ENCODE assay signal across 4 cellular contexts in genomic region chr15:56540570-56540969, GRCh38.
DNase-seq lines count a peak whose midpoint lies in the region; ATAC-seq and TF ChIP-seq lines count a peak whose summit lies in the region.
"Not testable (repeated sequence)": the region's sequence is repeated elsewhere in the genome, so short reads cannot be mapped to it uniquely, and the experiment has no call there.

No MANE protein-coding gene starts in this region.

- not testable (repeated sequence) for H3K27me3 Mint-ChIP-seq in chondrocyte (ENCODE audit: low read depth)

- not testable (repeated sequence) for DNase-seq in DND-41
- DNase-seq in chondrocyte (ENCODE audit: low spot score), result peak; percentile 68
- DNase-seq in Right ventricle myocardium inferior (ENCODE audit: missing footprints), result peak; percentile 53
- peak; percentile 77 for DNase-seq in posterior vena cava (ENCODE audit: low spot score)

- H3K4me3 ChIP-seq in DND-41 (ENCODE audit: low read depth in 1 of 2, low read length in 2 of 2), result not testable (repeated sequence)

- not testable (repeated sequence) for H2AFZ ChIP-seq in DND-41 (ENCODE audit: low read depth, low read length)

- peak overlapping the region; percentile 53; the same call in 1 of the 2 replicates for H3K27ac ChIP-seq in DND-41 (ENCODE audit: low read length)

- not testable (repeated sequence) for H3K36me3 Mint-ChIP-seq in chondrocyte (ENCODE audit: low read depth)

- not testable (repeated sequence) for H3K36me3 ChIP-seq in DND-41 (ENCODE audit: insufficient read depth, low read length)

- peaks cover 47% of the 10 kb centered on the region for H3K4me1 ChIP-seq in DND-41 (ENCODE audit: insufficient read depth, low read length)

- H3K4me2 ChIP-seq in DND-41 (ENCODE audit: insufficient read depth, low read length), result not testable (repeated sequence)

- intact Hi-C loops in Right ventricle myocardium inferior (cut with DNase I); posterior vena cava (cut with DNase I): not testable (repeated sequence)

- not testable (repeated sequence) for H3K27ac Mint-ChIP-seq in chondrocyte (ENCODE audit: unreplicated experiment)

- peaks cover 16% of the 10 kb centered on the region for H3K9me3 ChIP-seq in DND-41 (ENCODE audit: insufficient read depth, low read length, severe bottlenecking)

- TF ChIP-seq CTCF in DND-41 (IDR thresholded peaks at IDR 0.05; ENCODE audit: borderline replicate concordance, extremely low read depth, low read length, poor library complexity, severe bottlenecking); chondrocyte (IDR thresholded peaks at IDR 0.05): not testable (repeated sequence)

- not testable (repeated sequence) for H4K20me1 ChIP-seq in DND-41 (ENCODE audit: insufficient read depth, low read length)

- H3K9me3 Mint-ChIP-seq in chondrocyte (ENCODE audit: low read depth), result peaks cover 14% of the 10 kb centered on the region

- not testable (repeated sequence) for H3K9ac ChIP-seq in DND-41 (ENCODE audit: low read depth, low read length)

- not testable (repeated sequence) for H3K4me1 Mint-ChIP-seq in chondrocyte (ENCODE audit: low read depth)

- not testable (repeated sequence) for H3K27me3 ChIP-seq in DND-41 (ENCODE audit: insufficient read depth, low read length, poor library complexity)

- H3K4me3 Mint-ChIP-seq in chondrocyte (ENCODE audit: unreplicated experiment), result not testable (repeated sequence)

- not testable (repeated sequence) for ATAC-seq in DND-41 (ENCODE audit: insufficient read depth, low read depth); Right ventricle myocardium inferior

- not testable (repeated sequence) for H3K79me2 ChIP-seq in DND-41 (ENCODE audit: insufficient read depth, low read length)
